In genomic region chr2:195543902-195544894, GRCh38 we compare ENCODE assay signal across 9 cellular contexts.
DNase-seq lines count a peak whose midpoint lies in the region; ATAC-seq and TF ChIP-seq lines count a peak whose summit lies in the region.
"Had no signal": no experiment of that assay in that cellular context is flagged by ENCODE, and none has a peak within 500 bp of the region (broad histone marks: within the 10 kb centered on the region; RNA-seq: fewer than 3 reads in every experiment).

No MANE protein-coding gene starts in this region.

- H4K20me1 ChIP-seq in OCI-LY7 (ENCODE audit: insufficient read depth, low read length) = no peaks in the 10 kb centered on the region

- no peaks in the 10 kb centered on the region for H3K79me2 ChIP-seq in OCI-LY7 (ENCODE audit: insufficient read depth, low read depth, low read length)

- no peak overlapping the region for H3K4me2 ChIP-seq in OCI-LY7 (ENCODE audit: low read length)

- H3K4me1 ChIP-seq in OCI-LY7 (ENCODE audit: insufficient read depth, low read length, poor library complexity, severe bottlenecking) = peaks cover 6% of the 10 kb centered on the region
- H3K4me1 ChIP-seq in HAP-1 = no peaks in the 10 kb centered on the region

- H3K9me3 ChIP-seq in OCI-LY7 (ENCODE audit: low read length) (no peaks in the 10 kb centered on the region), HAP-1 (no peaks in the 10 kb centered on the region)
- H3K9me3 ChIP-seq: SJSA1 had no signal

- ATAC-seq in GM18868 (IDR thresholded peaks at IDR 0.05; ENCODE audit: unreplicated experiment) (peak; percentile 62), HG02610 (IDR thresholded peaks at IDR 0.05; ENCODE audit: unreplicated experiment) (peak; percentile 96)

- no peak overlapping the region for H3K27ac ChIP-seq in OCI-LY7 (ENCODE audit: low read depth, low read length, poor library complexity, severe bottlenecking)
- H3K27ac ChIP-seq: SJSA1 had no signal

- CTCF ChIA-PET in OCI-LY7 (lab: Charles Lee; ENCODE audit: unreplicated experiment) = interaction anchor here (0.5 kb wide), 1 partner anchor 46 kb away, joined by 3 read pairs; no protein-coding TSS in a partner anchor

- H3K27me3 ChIP-seq in HAP-1 (ENCODE audit: low read depth) = no peaks in the 10 kb centered on the region
- H3K27me3 ChIP-seq: SJSA1 had no signal

- POLR2A ChIA-PET in OCI-LY7 (lab: Charles Lee) = interaction anchor here (0.6 to 1.5 kb wide), 8 partner anchors 8 to 91 kb away, joined by 3 to 7 read pairs (median 4); no protein-coding TSS in a partner anchor

- in situ Hi-C loops in HAP-1 (cut with MboI; ENCODE audit: low sequenced_read_pairs) (no loop called here), GM13976 (cut with MboI; ENCODE audit: low sequenced_read_pairs, unreplicated experiment) (no loop called here)

- no TSS peak for BruUV-seq in OCI-LY7 (replicated peaks; lab: Mats Ljungman, UMichigan)

- H3K4me3 ChIP-seq in OCI-LY7 (ENCODE audit: low read depth, low read length, poor library complexity, severe bottlenecking) = no peak overlapping the region
- no peak overlapping the region for H3K4me3 ChIP-seq in HAP-1
- H3K4me3 ChIP-seq: SJSA1 had no signal

- peak overlapping the region; percentile 70 for H2AFZ ChIP-seq in OCI-LY7 (ENCODE audit: low read length)

- TF ChIP-seq CTCF in OCI-LY7 (conservative IDR thresholded peaks at IDR 0.05; ENCODE audit: low read length) (no peak), GM13976 (IDR thresholded peaks at IDR 0.05; ENCODE audit: borderline replicate concordance, control extremely low read depth, extremely low read depth, insufficient read depth, missing control alignments) (no peak)

- DNase-seq in OCI-LY7 (ENCODE audit: low spot score) = no peak
- DNase-seq in iris pigment epithelial cell (ENCODE audit: low read depth) = peak; percentile 91
- DNase-seq in NCI-H2029 (lab: John Stamatoyannopoulos, UW) = no peak
- no peak for DNase-seq in HAP-1 (ENCODE audit: low spot score in 2 of 2)
- DNase-seq in GM13976 (ENCODE audit: low spot score) = no peak
- no peak for DNase-seq in NCI-H2081 treated with DMSO at 0.1 percent for 48 hours (lab: John Stamatoyannopoulos, UW)

- no peaks in the 10 kb centered on the region for H3K9me2 ChIP-seq in OCI-LY7 (ENCODE audit: insufficient read depth, low read length)

- intact Hi-C loops in OCI-LY7 (cut with micrococcal nuclease; ENCODE audit: unreplicated experiment) = no loop called here

- H3K36me3 ChIP-seq in OCI-LY7 (ENCODE audit: insufficient read depth, low read length) (no peaks in the 10 kb centered on the region), HAP-1 (replicated peaks) (no peaks in the 10 kb centered on the region)
- H3K36me3 ChIP-seq: SJSA1 had no signal
